ENCODE assay signal across 23 cellular contexts in the genomic region with DNA sequence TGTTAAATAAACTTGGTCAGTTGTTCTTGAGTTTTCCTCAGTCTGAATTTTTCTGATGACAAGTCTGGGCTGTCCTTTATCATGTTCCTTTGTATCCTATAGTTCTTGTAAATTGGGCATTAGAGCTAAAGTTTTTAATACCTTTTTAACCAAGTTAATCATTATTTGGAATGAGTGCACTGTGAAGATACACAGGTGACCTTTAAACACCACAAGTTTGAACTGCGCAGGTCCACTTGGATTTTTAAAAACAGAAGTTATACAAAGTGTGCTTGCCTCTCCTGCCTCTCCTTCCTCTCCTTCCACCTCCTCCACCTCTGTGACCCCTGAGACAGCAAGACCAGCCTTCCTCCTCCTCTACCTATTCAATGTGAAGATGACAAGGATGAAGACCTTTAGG. TPM values are rescaled to one million over a fixed set of nuclear protein-coding genes. Genes with fewer than 3 reads are reported as not detected.
DNase-seq lines count a peak whose midpoint lies in the region; ATAC-seq, FAIRE-seq and TF ChIP-seq lines count a peak whose summit lies in the region.
"Had no signal": no experiment of that assay in that cellular context is flagged by ENCODE, and none has a peak within 500 bp of the region (broad histone marks: within the 10 kb centered on the region; RNA-seq: fewer than 3 reads in every experiment).

No MANE protein-coding gene starts in this region.

- H3K36me3 ChIP-seq in right lobe of liver (peaks cover 0 to 24% (median 10%) of the 10 kb centered on the region in 4 donors), small intestine (ENCODE audit: control insufficient read depth in 2 of 2, insufficient read depth in 2 of 2, low read length in 2 of 2) (peaks cover 2 to 3% of the 10 kb centered on the region in 2 donors), transverse colon (peaks cover 0 to 5% (median 0%) of the 10 kb centered on the region in 4 donors)
- H3K36me3 ChIP-seq: BLaER1 had no signal

- H3K27ac ChIP-seq in right lobe of liver (peak overlapping the region in 2 of 3 donors; percentile 62 to 67), small intestine (ENCODE audit: low read depth in 1 of 2, low read length in 1 of 2) (no peak overlapping the region), transverse colon (no peak overlapping the region)
- H3K27ac ChIP-seq: BLaER1, C4-2B had no signal

- H3K9me3 ChIP-seq in right lobe of liver (no peaks in the 10 kb centered on the region), small intestine (ENCODE audit: control insufficient read depth, low read depth) (no peaks in the 10 kb centered on the region), transverse colon (no peaks in the 10 kb centered on the region)
- H3K9me3 ChIP-seq: BLaER1 had no signal

- no peak for TF ChIP-seq POLR2A in right lobe of liver (IDR thresholded peaks at IDR 0.05)
- TF ChIP-seq POLR2A in transverse colon (IDR thresholded peaks at IDR 0.05), result no peak

- intact Hi-C loops in right lobe of liver (cut with DNase I), result no loop called here
- intact Hi-C loops in transverse colon (cut with DNase I; ENCODE audit: low total_unique reads), result no loop called here

- FAIRE-seq in GM19239 (lab: Jason Lieb, UNC) (peak; percentile 28), small intestine (lab: Jason Lieb, UNC) (no peak)
- FAIRE-seq: D721Med, GM12891, GM18507 had no signal

- no peak for TF ChIP-seq EP300 in transverse colon (IDR thresholded peaks at IDR 0.05; ENCODE audit: low read depth)

- TF ChIP-seq CTCF in right lobe of liver (IDR thresholded peaks at IDR 0.05) (no peak), transverse colon (IDR thresholded peaks at IDR 0.05) (no peak)

- H3K27me3 ChIP-seq in right lobe of liver (no peaks in the 10 kb centered on the region), small intestine (ENCODE audit: control insufficient read depth in 2 of 2, insufficient read depth in 2 of 2, low read length in 2 of 2) (no peaks in the 10 kb centered on the region), transverse colon (no peaks in the 10 kb centered on the region)
- H3K27me3 ChIP-seq: BLaER1 had no signal

- in situ Hi-C loops in transverse colon (cut with MboI; ENCODE audit: low pct_ligation_motif_present in 1 of 4, low pct_unique_long_range_greater_than_20kb in 1 of 4, low sequenced_read_pairs in 3 of 4), result no loop called here

- DNase-seq in GM19239 (ENCODE audit: insufficient read length, low spot score), result no peak
- DNase-seq in left lobe of liver (ENCODE audit: low spot score), result no peak
- DNase-seq in right lobe of liver, result peak in 1 of 3 donors; percentile 56
- peak; percentile 62 for DNase-seq in small intestine
- no peak for DNase-seq in transverse colon
- no peak for DNase-seq in NCI-H1417 treated with DMSO at 0.1 percent for 48 hours (lab: John Stamatoyannopoulos, UW)
- DNase-seq: CD4-positive, CD25-positive, alpha-beta regulatory T cell; CD8-positive, alpha-beta T cell; DMS 273 treated with DMSO at 0.1 percent for 48 hours; DMS53; DMS79 treated with DMSO at 0.1 percent for 48 hours; GF-D8; H9 had no signal

- ATAC-seq in left lobe of liver, result peak; percentile 38
- peak; percentile 26 to 57 (median 36) for ATAC-seq in right lobe of liver
- ATAC-seq in HG03280 (IDR thresholded peaks at IDR 0.05; ENCODE audit: unreplicated experiment), result no peak
- ATAC-seq in GM18873 (IDR thresholded peaks at IDR 0.05; ENCODE audit: low FRiP score, unreplicated experiment), result no peak
- ATAC-seq: CD8-positive, alpha-beta T cell; GM23338; HCT116 had no signal

- H3K4me3 ChIP-seq in right lobe of liver (peak overlapping the region in 1 of 3 donors; percentile 16), small intestine (ENCODE audit: low read depth in 1 of 2, low read length in 2 of 2) (no peak overlapping the region), transverse colon (no peak overlapping the region)
- H3K4me3 ChIP-seq: BLaER1, GM23338 had no signal

- 45% methylated on average over 1 of the region's 1 CpG for WGBS in right lobe of liver (ENCODE audit: insufficient coverage, low coverage, low lambda C conversion rate, missing lambda C conversion rate)
- WGBS in small intestine, 3 donors, result 19 to 60% (median 38%) methylated on average over 1 of the region's 1 CpG
- WGBS in transverse colon (ENCODE audit: low coverage in 1 of 2), 2 donors, result 50 to 67% methylated on average over 1 of the region's 1 CpG

- H3K4me1 ChIP-seq in right lobe of liver (peaks cover 0 to 11% (median 3%) of the 10 kb centered on the region in 4 donors), small intestine (ENCODE audit: control insufficient read depth in 2 of 2, insufficient read depth in 1 of 2, low read depth in 1 of 2, low read length in 1 of 2) (peaks cover 0 to 2% of the 10 kb centered on the region in 2 donors), transverse colon (peaks cover 0 to 4% (median 0%) of the 10 kb centered on the region in 4 donors)

RNA-seq across cellular contexts. Expression of gene TCP11L1, which starts 4.4 kb away (rescaled TPM):
- total RNA-seq in left lobe of liver (4.2 TPM), right lobe of liver (10 to 100 TPM in 2 of 6 experiments, 1 to 10 TPM in 4; 3.3 to 13.6 (median 6.6) TPM), transverse colon (10 to 100 TPM; 24.3 to 90.2 (median 66.1) TPM)
- 10 to 100 TPM in 2 of 3 donors, 1 to 10 TPM in 1; 5.4 to 13.9 (median 11.9) TPM for polyA plus RNA-seq in small intestine

RNA-seq across cellular contexts. Expression of gene DEPDC7, which starts 19.3 kb away (rescaled TPM):
- total RNA-seq in left lobe of liver (26.1 TPM), right lobe of liver (10 to 100 TPM; 18.4 to 39.3 (median 30.8) TPM), transverse colon (10 to 100 TPM in 2 of 4 donors, 1 to 10 TPM in 2; 3.2 to 18.7 (median 11.5) TPM)
- polyA plus RNA-seq in small intestine, result 10 to 100 TPM; 11.4 to 83.9 (median 55.1) TPM
- total RNA-seq: B cell had no signal

Comparison
In these comparisons a context has a peak if more than half of its experiments do, and no peak if none do; other contexts are left out.
1. ATAC-seq: peak in left lobe of liver (single experiment) and right lobe of liver (4 of 4); none in HG03280 (single experiment) and GM18873 (single experiment).
2. H3K27ac ChIP-seq: peak in right lobe of liver (2 of 3); none in small intestine (0 of 2) and transverse colon (0 of 4).